Comparison of ENCODE assay signal across 20 cellular contexts in the genomic region with DNA sequence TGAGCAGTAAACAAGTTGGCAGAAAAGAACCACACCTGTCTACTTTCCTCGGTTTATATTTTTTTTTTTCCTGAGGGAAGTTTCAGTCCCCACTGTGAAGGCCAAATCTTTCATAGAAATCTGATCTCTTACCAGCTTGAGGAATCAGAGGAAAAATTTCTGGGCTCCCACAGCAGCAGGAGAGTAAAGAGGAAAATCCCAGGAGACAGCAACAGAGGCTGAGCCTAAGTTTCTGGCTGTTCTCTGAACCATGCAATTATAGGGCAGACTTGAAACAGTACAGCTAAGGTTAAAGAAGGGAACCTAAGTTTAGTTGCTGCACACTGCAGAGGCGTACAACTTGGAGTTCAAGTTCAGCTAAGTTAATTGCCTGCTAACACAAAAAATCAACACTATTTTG.
"Had no signal": no experiment of that assay in that cellular context is flagged by ENCODE, and none has a peak within 500 bp of the region (broad histone marks: within the 10 kb centered on the region; RNA-seq: fewer than 3 reads in every experiment).

No MANE protein-coding gene starts in this region.

- DNase-seq: activated CD4-positive, alpha-beta memory T cell treated with anti-CD3 and anti-CD28 coated beads, Interleukin-2, amount 10 ng/mL, durations not matched to agents 7 days and 5 days; activated CD4-positive, alpha-beta T cell treated with anti-CD3 and anti-CD28 coated beads for 4 hours; activated effector memory CD4-positive, alpha-beta T cell treated with anti-CD3 and anti-CD28 coated beads, Interleukin-2, amount 50 U/mL, for 16 hours; activated T-cell treated with anti-CD3 and anti-CD28 coated beads, Interleukin-2, amount 50 U/mL, for 4 hours; amniotic stem cell; caudate nucleus; foreskin fibroblast; kidney glomerular epithelial cell; lower lobe of right lung; naive thymus-derived CD4-positive, alpha-beta T cell; posterior cingulate gyrus; stimulated activated CD4-positive, alpha-beta T cell treated with anti-CD3 and anti-CD28 coated beads, Interleukin-4, amount 100 ng/mL, for 4 hours; stimulated activated CD8-positive, alpha-beta memory T cell treated with anti-CD3 and anti-CD28 coated beads, Interleukin-4, amount 100 ng/mL, for 48 hours; stimulated activated naive CD4-positive, alpha-beta T cell treated with Interleukin-2 at 50 U/mL for 16 hours; transverse colon had no signal

- H3K27ac ChIP-seq: esophagus muscularis mucosa, lower lobe of right lung, skin epidermis, transverse colon, vagina had no signal

- H3K9me3 ChIP-seq: esophagus muscularis mucosa, lower lobe of right lung, transverse colon, vagina had no signal

- H3K27me3 ChIP-seq: esophagus muscularis mucosa, transverse colon, vagina had no signal

- H3K4me3 ChIP-seq: esophagus muscularis mucosa, lower lobe of right lung, skin epidermis, transverse colon, vagina had no signal

- H3K36me3 Mint-ChIP-seq: activated naive CD4-positive, alpha-beta T cell treated with anti-CD3 and anti-CD28 coated beads, Interleukin-2, amount 50 U/mL, for 24 hours; naive thymus-derived CD4-positive, alpha-beta T cell had no signal

- H3K4me1 ChIP-seq: esophagus muscularis mucosa, lower lobe of right lung, transverse colon, vagina had no signal

- ATAC-seq: activated T-cell treated with anti-CD3 and anti-CD28 coated beads, Interleukin-2, amount 50 U/mL, for 4 hours; lower lobe of right lung; naive thymus-derived CD4-positive, alpha-beta T cell had no signal

- H3K4me3 Mint-ChIP-seq: activated CD4-positive, alpha-beta memory T cell treated with anti-CD3 and anti-CD28 coated beads, Interleukin-2, amount 10 ng/mL, durations not matched to agents 7 days and 5 days; activated naive CD4-positive, alpha-beta T cell treated with anti-CD3 and anti-CD28 coated beads, Interleukin-2, amount 50 U/mL, for 24 hours; activated T-cell treated with anti-CD3 and anti-CD28 coated beads, Interleukin-2, amount 50 U/mL, for 4 hours; naive thymus-derived CD4-positive, alpha-beta T cell; T-helper 1 cell treated with Interleukin-12 subunit alpha and Interleukin-12 subunit beta and Interleukin-4 antibody, amounts not matched to agents 30 μg/mL and 1 μg/mL, for 36 hours had no signal

- H3K4me1 Mint-ChIP-seq: activated CD4-positive, alpha-beta memory T cell treated with anti-CD3 and anti-CD28 coated beads, Interleukin-2, amount 10 ng/mL, durations not matched to agents 7 days and 5 days; activated naive CD4-positive, alpha-beta T cell treated with anti-CD3 and anti-CD28 coated beads, Interleukin-2, amount 50 U/mL, for 24 hours; naive thymus-derived CD4-positive, alpha-beta T cell had no signal

- H3K9me3 Mint-ChIP-seq: activated CD4-positive, alpha-beta memory T cell treated with anti-CD3 and anti-CD28 coated beads, Interleukin-2, amount 10 ng/mL, durations not matched to agents 7 days and 5 days; activated naive CD4-positive, alpha-beta T cell treated with anti-CD3 and anti-CD28 coated beads, Interleukin-2, amount 50 U/mL, for 24 hours; T-helper 1 cell treated with Interleukin-12 subunit alpha and Interleukin-12 subunit beta and Interleukin-4 antibody, amounts not matched to agents 30 μg/mL and 1 μg/mL, for 36 hours had no signal

- H3K27ac Mint-ChIP-seq: activated CD4-positive, alpha-beta memory T cell treated with anti-CD3 and anti-CD28 coated beads, Interleukin-2, amount 10 ng/mL, durations not matched to agents 7 days and 5 days; activated naive CD4-positive, alpha-beta T cell treated with anti-CD3 and anti-CD28 coated beads, Interleukin-2, amount 50 U/mL, for 24 hours; naive thymus-derived CD4-positive, alpha-beta T cell; T-helper 1 cell treated with Interleukin-12 subunit alpha and Interleukin-12 subunit beta and Interleukin-4 antibody, amounts not matched to agents 30 μg/mL and 1 μg/mL, for 36 hours had no signal

- H3K27me3 Mint-ChIP-seq: activated CD4-positive, alpha-beta memory T cell treated with anti-CD3 and anti-CD28 coated beads, Interleukin-2, amount 10 ng/mL, durations not matched to agents 7 days and 5 days; activated naive CD4-positive, alpha-beta T cell treated with anti-CD3 and anti-CD28 coated beads, Interleukin-2, amount 50 U/mL, for 24 hours; naive thymus-derived CD4-positive, alpha-beta T cell had no signal

- H3K36me3 ChIP-seq: esophagus muscularis mucosa, lower lobe of right lung, transverse colon, vagina had no signal
